Comparison of ENCODE assay signal across 8 cellular contexts in genomic region chr3:136659253-136659652, GRCh38.
DNase-seq lines count a peak whose midpoint lies in the region; ATAC-seq lines count a peak whose summit lies in the region.

No MANE protein-coding gene starts in this region.

- no peak for ATAC-seq in GM21717 (IDR thresholded peaks at IDR 0.05; ENCODE audit: unreplicated experiment)
- ATAC-seq in GM18502 (IDR thresholded peaks at IDR 0.05; ENCODE audit: poor library complexity, unreplicated experiment), result no peak

- DNase-seq in HCEC 1CT, result peak; percentile 58
- peak; percentile 21 for DNase-seq in NCI-H774 (lab: John Stamatoyannopoulos, UW)
- peak; percentile 63 for DNase-seq in fibroblast of the conjunctiva (ENCODE audit: low read depth)
- DNase-seq in putamen (ENCODE audit: low spot score), result peak; percentile 91
- DNase-seq in NOMO-1 (lab: John Stamatoyannopoulos, UW; ENCODE audit: unreplicated experiment in 2 of 2), result no peak
- no peak for DNase-seq in mucosa of gallbladder (ENCODE audit: low spot score)

Comparison
In these comparisons a context has a peak if more than half of its experiments do, and no peak if none do; other contexts are left out.
1. DNase-seq: peak in HCEC 1CT (single experiment), NCI-H774 (single experiment), fibroblast of the conjunctiva (single experiment) and putamen (single experiment); none in NOMO-1 (0 of 2) and mucosa of gallbladder (single experiment).